Comparison of ENCODE assay signal across 33 cellular contexts in the genomic region with DNA sequence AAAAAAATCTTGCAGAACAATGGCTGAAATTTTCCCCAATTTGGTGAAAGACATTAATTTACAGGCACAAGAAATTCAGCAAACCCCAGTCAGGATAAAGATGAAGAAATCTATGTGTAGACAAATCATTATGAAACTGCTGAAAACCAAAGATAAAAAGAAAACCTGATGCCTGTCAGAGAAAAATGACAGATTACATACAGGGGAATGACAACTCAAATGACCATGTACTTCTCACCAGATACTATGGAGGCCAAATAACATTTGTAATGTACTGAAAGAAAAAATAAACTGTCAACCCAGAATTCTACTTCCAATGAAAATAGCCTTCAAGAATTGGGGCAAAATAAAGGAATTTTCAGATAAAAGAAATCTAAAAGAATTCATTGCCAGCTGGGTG. TPM values are rescaled to one million over a fixed set of nuclear protein-coding genes. Genes with fewer than 3 reads are reported as not detected.
"Had no signal": no experiment of that assay in that cellular context is flagged by ENCODE, and none has a peak within 500 bp of the region (broad histone marks: within the 10 kb centered on the region; RNA-seq: fewer than 3 reads in every experiment).

No MANE protein-coding gene starts in this region.

- DNase-seq: natural killer cell; occipital lobe; ovary; posterior cingulate gyrus; psoas muscle; right cardiac atrium; spleen; stimulated activated CD4-positive, alpha-beta T cell treated with anti-CD3 and anti-CD28 coated beads, Interleukin-12 subunit alpha, Interleukin-12 subunit beta, amount 100 ng/mL, for 4 hours; stimulated activated CD4-positive, alpha-beta T cell treated with anti-CD3 and anti-CD28 coated beads, Interleukin-1b, Interleukin-23, amount 100 ng/mL, for 48 hours; stimulated activated CD4-positive, alpha-beta T cell treated with anti-CD3 and anti-CD28 coated beads, Interleukin-4, amount 100 ng/mL, for 1 hour; stimulated activated CD4-positive, alpha-beta T cell treated with anti-CD3 and anti-CD28 coated beads, Interleukin-4, amount 100 ng/mL, for 4 hours; stimulated activated CD8-positive, alpha-beta memory T cell treated with anti-CD3 and anti-CD28 coated beads, Interleukin-4, amount 100 ng/mL, for 48 hours; stimulated activated naive CD4-positive, alpha-beta T cell; stimulated activated naive CD8-positive, alpha-beta T cell treated with anti-CD3 and anti-CD28 coated beads, Interleukin-15, amount 100 ng/mL, for 72 hours; stimulated activated naive CD8-positive, alpha-beta T cell treated with anti-CD3 and anti-CD28 coated beads, Interleukin-15, Interleukin-2, amounts not matched to agents 100 U/mL and 50 U/mL, for 24 hours; substantia nigra; testis; tibial artery; transverse colon; upper lobe of right lung; uterus had no signal

- H2AFZ ChIP-seq: neural progenitor cell, parathyroid adenoma had no signal

- H3K4me2 ChIP-seq: neural progenitor cell, smooth muscle cell had no signal

- H3K79me2 ChIP-seq: parathyroid adenoma had no signal

- H3K4me3 ChIP-seq: neural progenitor cell, ovary, psoas muscle, skin epidermis, smooth muscle cell, spleen, suprapubic skin, testis, tibial artery, transverse colon, upper lobe of right lung, uterus had no signal

- H3K27ac ChIP-seq: neural progenitor cell, ovary, parathyroid adenoma, psoas muscle, skin epidermis, spleen, suprapubic skin, testis, tibial artery, transverse colon, upper lobe of right lung, uterus had no signal

- H3K9ac ChIP-seq: neural progenitor cell, parathyroid adenoma had no signal

- H3K27me3 ChIP-seq: neural progenitor cell, ovary, testis, tibial artery, upper lobe of right lung, uterus had no signal

- H3K36me3 ChIP-seq: neural progenitor cell, ovary, spleen, suprapubic skin, tibial artery, transverse colon, upper lobe of right lung, uterus had no signal

- H3K9me3 ChIP-seq: ovary, psoas muscle, spleen, suprapubic skin, testis, tibial artery, transverse colon, upper lobe of right lung, uterus had no signal

- ATAC-seq: natural killer cell; psoas muscle; right cardiac atrium; sciatic nerve; stimulated activated memory B cell treated with anti-CD40 and anti-IgM and Interleukin-4, amounts not matched to agents 10 μg/mL and 1 μg/mL and 100 μg/mL, for 72 hours; stimulated activated naive CD8-positive, alpha-beta T cell treated with anti-CD3 and anti-CD28 coated beads, Interleukin-15, amount 100 ng/mL, for 72 hours; stimulated activated naive CD8-positive, alpha-beta T cell treated with anti-CD3 and anti-CD28 coated beads, Interleukin-15, Interleukin-2, amounts not matched to agents 100 U/mL and 50 U/mL, for 24 hours; upper lobe of right lung had no signal

- H3K4me1 ChIP-seq: parathyroid adenoma had no signal

RNA-seq across cellular contexts. Expression of gene XAF1, which starts 7.2 kb away (rescaled TPM):
- total RNA-seq: progenitor cell of endocrine pancreas had no signal
- polyA plus RNA-seq: neural cell had no signal

RNA-seq across cellular contexts. Expression of gene FBXO39, which starts 27.4 kb away (rescaled TPM):
- total RNA-seq: occipital lobe, progenitor cell of endocrine pancreas, smooth muscle cell, transverse colon had no signal
- polyA plus RNA-seq: neural cell, smooth muscle cell had no signal

RNA-seq across cellular contexts. Expression of gene SLC13A5, which starts 35.4 kb away (rescaled TPM):
- total RNA-seq: natural killer cell, occipital lobe, osteoblast, renal cortical epithelial cell, right cardiac atrium, transverse colon, upper lobe of right lung, urinary bladder had no signal
- polyA plus RNA-seq: neural cell, right cardiac atrium, smooth muscle cell had no signal
